In the genomic region with DNA sequence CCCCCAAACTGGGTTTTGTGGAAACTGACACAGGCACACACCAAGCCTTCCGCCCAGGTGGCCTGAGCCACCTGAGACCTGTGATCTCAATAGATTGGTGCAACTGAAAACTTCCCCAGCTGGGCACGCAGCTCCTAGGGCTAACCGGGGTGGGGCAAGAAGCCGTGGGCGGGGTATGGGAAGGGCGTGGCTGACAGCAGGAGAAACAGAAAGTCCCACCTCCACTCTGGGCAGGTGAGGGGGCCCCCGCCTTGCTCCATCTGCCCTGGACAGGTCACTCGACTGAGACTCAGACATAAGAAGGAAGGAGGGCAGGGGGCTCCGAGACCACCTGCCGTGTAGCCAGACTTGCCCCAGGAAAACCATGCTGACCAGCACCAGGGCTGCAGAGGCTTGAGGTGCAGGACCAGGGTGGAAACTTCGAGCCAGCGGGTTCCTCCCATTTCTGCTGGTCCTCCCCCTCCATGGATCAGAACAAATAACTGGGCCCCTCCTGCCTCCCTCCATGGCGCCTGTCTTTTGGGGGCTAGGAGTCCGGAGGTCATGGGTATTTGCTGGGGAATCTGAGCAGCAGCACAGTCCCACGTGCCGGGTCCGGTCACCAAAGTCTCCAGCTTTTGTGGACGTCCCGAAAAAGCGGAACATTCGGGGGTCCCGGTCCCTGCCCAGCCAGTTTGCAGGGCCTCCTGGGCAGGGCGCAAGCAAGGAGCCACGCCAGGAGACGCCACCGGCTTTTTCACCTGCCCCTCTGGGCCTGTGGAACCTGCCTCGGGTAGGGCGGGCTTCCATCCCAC, we compare ENCODE assay signal across 8 cellular contexts. TPM values are rescaled to one million over a fixed set of nuclear protein-coding genes. Genes with fewer than 3 reads are reported as not detected.
DNase-seq lines count a peak whose midpoint lies in the region; ATAC-seq and TF ChIP-seq lines count a peak whose summit lies in the region.

No MANE protein-coding gene starts in this region.

- DNase-seq in ACHN (peak; percentile 59), HCEC 1CT (peak; percentile 32), SK-N-MC (ENCODE audit: low read depth, low spot score) (no peak), iPS DF 6.9 (ENCODE audit: low read depth, low spot score) (no peak), gastrocnemius medialis (peak in 1 of 2 donors; percentile 40), SK-N-DZ (ENCODE audit: low spot score) (no peak)
- peak; percentile 63 for DNase-seq in activated naive CD8-positive, alpha-beta T cell treated with anti-CD3 and anti-CD28 coated beads, Interleukin-2, amount 50 U/mL, for 24 hours

- H3K36me3 ChIP-seq in SK-N-MC (ENCODE audit: insufficient read depth, low read length) (no peaks in the 10 kb centered on the region), iPS DF 6.9 (ENCODE audit: control insufficient read depth, insufficient read depth, low read length) (no peaks in the 10 kb centered on the region), gastrocnemius medialis (no peaks in the 10 kb centered on the region)

- H3K27ac ChIP-seq in SK-N-MC (no peak overlapping the region), iPS DF 6.9 (ENCODE audit: low read length) (no peak overlapping the region), gastrocnemius medialis (peak overlapping the region; percentile 68 to 81 (median 70))

- ATAC-seq in activated naive CD8-positive, alpha-beta T cell treated with anti-CD3 and anti-CD28 coated beads, Interleukin-2, amount 50 U/mL, for 24 hours = peak; percentile 54
- no peak for ATAC-seq in gastrocnemius medialis
- ATAC-seq in GM21528 (IDR thresholded peaks at IDR 0.05; ENCODE audit: low FRiP score, unreplicated experiment) = no peak

- no peaks in the 10 kb centered on the region for H3K9me3 Mint-ChIP-seq in activated naive CD8-positive, alpha-beta T cell treated with anti-CD3 and anti-CD28 coated beads, Interleukin-2, amount 50 U/mL, for 24 hours

- TF ChIP-seq POLR2A in gastrocnemius medialis (IDR thresholded peaks at IDR 0.05) = no peak

- no peak for TF ChIP-seq CTCF in gastrocnemius medialis (IDR thresholded peaks at IDR 0.05 in 4 of 5, conservative IDR thresholded peaks at IDR 0.05 in 1 of 5)

- H3K9ac ChIP-seq in SK-N-MC (ENCODE audit: insufficient read length) = peak overlapping the region; percentile 74

- peaks cover 11% of the 10 kb centered on the region for H3K4me1 Mint-ChIP-seq in activated naive CD8-positive, alpha-beta T cell treated with anti-CD3 and anti-CD28 coated beads, Interleukin-2, amount 50 U/mL, for 24 hours

- H3K4me3 ChIP-seq in SK-N-MC (peak overlapping the region; percentile 87), iPS DF 6.9 (ENCODE audit: low read length) (peak overlapping the region; percentile 45), gastrocnemius medialis (peak overlapping the region; percentile 50 to 65 (median 59))

- in situ Hi-C loops in ACHN (cut with HindIII; ENCODE audit: low pct_ligation_motif_present, low pct_unique_long_range_greater_than_20kb, low sequenced_read_pairs) = no loop called here
- in situ Hi-C loops in gastrocnemius medialis (cut with MboI; ENCODE audit: low sequenced_read_pairs in 4 of 4) = no loop called here

- H3K36me3 Mint-ChIP-seq in activated naive CD8-positive, alpha-beta T cell treated with anti-CD3 and anti-CD28 coated beads, Interleukin-2, amount 50 U/mL, for 24 hours (ENCODE audit: low read depth) = no peaks in the 10 kb centered on the region

- peak overlapping the region; percentile 54 for H3K4me3 Mint-ChIP-seq in activated naive CD8-positive, alpha-beta T cell treated with anti-CD3 and anti-CD28 coated beads, Interleukin-2, amount 50 U/mL, for 24 hours

- no peaks in the 10 kb centered on the region for H3K9me3 ChIP-seq in SK-N-MC (ENCODE audit: low read depth, low read length)
- H3K9me3 ChIP-seq in iPS DF 6.9 (ENCODE audit: control insufficient read depth, insufficient read depth, low read length) = no peaks in the 10 kb centered on the region
- H3K9me3 ChIP-seq in gastrocnemius medialis = no peaks in the 10 kb centered on the region

- H3K4me1 ChIP-seq in iPS DF 6.9 (ENCODE audit: control insufficient read depth, insufficient read depth, low read length) (peaks cover 5% of the 10 kb centered on the region), gastrocnemius medialis (peaks cover 25 to 30% of the 10 kb centered on the region in 2 donors)

- no CpG with 5 or more reads among the region's 28 CpGs for WGBS in iPS DF 6.9 (ENCODE audit: insufficient coverage, insufficient read length)

- H3K27me3 ChIP-seq in iPS DF 6.9 (ENCODE audit: control insufficient read depth, insufficient read depth, low read length) (no peaks in the 10 kb centered on the region), gastrocnemius medialis (peaks cover 4 to 19% (median 18%) of the 10 kb centered on the region in 3 donors)

- intact Hi-C loops in gastrocnemius medialis (cut with DNase I; ENCODE audit: low total_unique reads) = no loop called here

- H3K27ac Mint-ChIP-seq in activated naive CD8-positive, alpha-beta T cell treated with anti-CD3 and anti-CD28 coated beads, Interleukin-2, amount 50 U/mL, for 24 hours = peak overlapping the region; percentile 52

- peaks cover 16% of the 10 kb centered on the region for H3K27me3 Mint-ChIP-seq in activated naive CD8-positive, alpha-beta T cell treated with anti-CD3 and anti-CD28 coated beads, Interleukin-2, amount 50 U/mL, for 24 hours

RNA-seq across cellular contexts. Expression of a gene that starts 1.3 kb away (rescaled TPM):
- total RNA-seq in gastrocnemius medialis = 10 to 100 TPM; 20.4 to 28.7 (median 27.0) TPM
- polyA plus RNA-seq in SK-N-DZ (2014; cell fraction: cytosol; rRNA removed) = 82.7 and 89.1 TPM in 2 replicates
- 32.9 and 40.2 TPM in 2 replicates for polyA plus RNA-seq in SK-N-DZ (2014; cell fraction: nucleus; rRNA removed)

RNA-seq across cellular contexts. Expression of a gene that starts 20.9 kb away (rescaled TPM):
- total RNA-seq in gastrocnemius medialis = under 1 TPM in 1 of 4 donors, not detected in 3; 0.16 TPM
- polyA plus RNA-seq in SK-N-DZ (2014; cell fraction: cytosol; rRNA removed) = not detected in 2 replicates
- 0.36 TPM in 1 of 2 replicates, not detected in the other for polyA plus RNA-seq in SK-N-DZ (2014; cell fraction: nucleus; rRNA removed)

RNA-seq across cellular contexts. Expression of a gene that starts 55.9 kb away (rescaled TPM):
- total RNA-seq in gastrocnemius medialis = 10 to 100 TPM; 15.0 to 45.9 (median 23.0) TPM
- polyA plus RNA-seq in SK-N-DZ (2014; cell fraction: cytosol; rRNA removed) = 32.5 and 46.0 TPM in 2 replicates
- polyA plus RNA-seq in SK-N-DZ (2014; cell fraction: nucleus; rRNA removed) = 37.6 and 66.3 TPM in 2 replicates

Comparison
In these comparisons a context has a peak if more than half of its experiments do, and no peak if none do; other contexts are left out.
1. DNase-seq: peak in ACHN (single experiment), HCEC 1CT (single experiment) and activated naive CD8-positive, alpha-beta T cell treated with anti-CD3 and anti-CD28 coated beads, Interleukin-2, amount 50 U/mL, for 24 hours (single experiment); none in SK-N-MC (single experiment), iPS DF 6.9 (single experiment) and SK-N-DZ (single experiment).
2. H3K27ac ChIP-seq: peak in gastrocnemius medialis (4 of 4); none in SK-N-MC (single experiment) and iPS DF 6.9 (single experiment).
3. Peak in every context shown above with its lines, with median percentiles within 50 percentile points of each other: H3K4me3 ChIP-seq.